In genomic region chr10:125896088-125896934, GRCh38 we compare ENCODE assay signal across 8 cellular contexts. TPM values are rescaled to one million over a fixed set of nuclear protein-coding genes. Genes with fewer than 3 reads are reported as not detected.
DNase-seq lines count a peak whose midpoint lies in the region; ATAC-seq lines count a peak whose summit lies in the region.

TSS of gene FANK1 (plus strand) at chr10:125896564. CDS start at chr10:125896643, 79 bp downstream.

- DNase-seq in AG20443 (ENCODE audit: low spot score) (peak; percentile 84), GM19238 (ENCODE audit: insufficient read length, low spot score) (peak; percentile 57), NCI-H69 (lab: John Stamatoyannopoulos, UW) (peak; percentile 81), dermis blood vessel endothelial cell (peak; percentile 91), left kidney (ENCODE audit: low read depth, low spot score) (peak; percentile 97)
- peak; percentile 74 to 77 for DNase-seq in activated CD4-positive, alpha-beta T cell treated with anti-CD3 and anti-CD28 coated beads, Interleukin-2, amount 50 U/mL, for 4 hours
- peak; percentile 70 to 74 for DNase-seq in stimulated activated CD4-positive, alpha-beta T cell treated with anti-CD3 and anti-CD28 coated beads, Interleukin-15, amount 100 ng/mL, for 48 hours (ENCODE audit: low read depth in 2 of 2)

- ATAC-seq in HG03280 (IDR thresholded peaks at IDR 0.05; ENCODE audit: unreplicated experiment): peak; percentile 85

RNA-seq across cellular contexts. Expression of gene FANK1, which starts in this region (rescaled TPM):
- 0.51 and 0.65 TPM in 2 replicates for total RNA-seq in dermis blood vessel endothelial cell

Comparison
In these comparisons a context has a peak if more than half of its experiments do, and no peak if none do; other contexts are left out.
1. Peak in every context shown above with its lines: DNase-seq and ATAC-seq.
2. Peak in DNase-seq in dermis blood vessel endothelial cell; RNA of the gene not detected or under 1 TPM.